In the genomic region with DNA sequence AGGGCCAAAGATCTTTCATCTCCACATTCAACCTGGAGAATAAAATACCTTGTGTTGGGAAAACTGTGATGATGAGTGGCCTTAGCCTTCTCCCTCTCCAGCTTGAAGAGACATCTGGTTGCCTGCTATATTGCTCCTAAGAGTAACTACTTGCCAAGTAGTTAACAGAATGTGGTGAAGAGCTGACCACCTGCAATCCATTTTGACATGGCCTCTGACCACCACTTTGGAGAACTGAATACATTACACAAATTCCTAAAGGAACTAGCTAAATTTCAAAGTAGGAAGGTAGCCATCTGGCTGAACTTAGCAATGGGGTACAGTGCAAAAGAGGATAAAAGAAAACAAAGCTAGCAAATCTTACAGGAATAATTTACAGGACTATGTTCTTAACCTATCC, we compare ENCODE assay signal across 14 cellular contexts.
"Had no signal": no experiment of that assay in that cellular context is flagged by ENCODE, and none has a peak within 500 bp of the region (broad histone marks: within the 10 kb centered on the region; RNA-seq: fewer than 3 reads in every experiment).

No MANE protein-coding gene starts in this region.

- H3K36me3 ChIP-seq: breast epithelium, ovary had no signal

- H3K27ac ChIP-seq: breast epithelium, dorsolateral prefrontal cortex, ovary, sigmoid colon, thoracic aorta had no signal

- H3K27me3 ChIP-seq: breast epithelium, dorsolateral prefrontal cortex, ovary, sigmoid colon had no signal

- H3K4me3 Mint-ChIP-seq: endodermal cell; naive B cell; stimulated activated naive CD8-positive, alpha-beta T cell treated with anti-CD3 and anti-CD28 coated beads, Interleukin-15, amount 100 ng/mL, for 72 hours had no signal

- H3K9me3 ChIP-seq: breast epithelium, ovary, sigmoid colon, thoracic aorta had no signal

- DNase-seq: activated naive CD4-positive, alpha-beta T cell treated with anti-CD3 and anti-CD28 coated beads, Interleukin-2, amount 50 U/mL, for 16 hours; amygdala; dorsolateral prefrontal cortex; endodermal cell; naive B cell; ovary; sigmoid colon; stimulated activated CD4-positive, alpha-beta T cell treated with anti-CD3 and anti-CD28 coated beads, Interleukin-1b, Interleukin-23, amount 100 ng/mL, for 48 hours; stimulated activated naive CD8-positive, alpha-beta T cell treated with anti-CD3 and anti-CD28 coated beads, Interleukin-15, amount 100 ng/mL, for 72 hours had no signal

- H3K4me3 ChIP-seq: breast epithelium, dorsolateral prefrontal cortex, lung, ovary, sigmoid colon, thoracic aorta had no signal

- H3K27ac Mint-ChIP-seq: endodermal cell, naive B cell had no signal

- ATAC-seq: activated CD4-positive, CD25-positive, alpha-beta regulatory T cell treated with anti-CD3 and anti-CD28 coated beads, Interleukin-2, amount 50 U/mL, for 24 hours; stimulated activated naive CD8-positive, alpha-beta T cell treated with anti-CD3 and anti-CD28 coated beads, Interleukin-15, amount 100 ng/mL, for 72 hours had no signal

- H3K9me3 Mint-ChIP-seq: naive B cell; stimulated activated naive CD8-positive, alpha-beta T cell treated with anti-CD3 and anti-CD28 coated beads, Interleukin-15, amount 100 ng/mL, for 72 hours had no signal

- H3K27me3 Mint-ChIP-seq: naive B cell; stimulated activated naive CD8-positive, alpha-beta T cell treated with anti-CD3 and anti-CD28 coated beads, Interleukin-15, amount 100 ng/mL, for 72 hours had no signal

- H3K4me1 ChIP-seq: breast epithelium had no signal

- FAIRE-seq: islet of Langerhans had no signal
